11 cellular contexts compared by ENCODE assay signal in the genomic region with DNA sequence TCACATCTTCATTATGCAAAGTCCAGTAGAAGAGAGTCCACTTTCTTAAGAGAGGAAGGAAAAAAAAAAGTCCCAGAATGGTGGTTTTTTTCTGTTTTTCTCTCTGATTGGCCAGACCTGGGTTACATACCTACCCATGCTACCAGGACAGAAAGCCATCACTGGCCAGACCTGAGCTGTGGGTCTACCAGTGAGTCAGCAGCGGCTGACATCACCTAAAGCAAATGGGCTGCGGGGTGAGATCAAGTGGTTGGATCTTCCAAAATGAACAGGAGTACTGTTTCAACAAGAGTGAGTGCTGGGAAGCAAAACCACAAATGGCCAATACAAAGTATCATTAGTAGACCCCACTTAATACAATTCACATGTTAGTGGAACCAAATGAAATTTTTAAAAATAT. TPM values are rescaled to one million over a fixed set of nuclear protein-coding genes. Genes with fewer than 3 reads are reported as not detected.
DNase-seq lines count a peak whose midpoint lies in the region; ATAC-seq and TF ChIP-seq lines count a peak whose summit lies in the region.
"Had no signal": no experiment of that assay in that cellular context is flagged by ENCODE, and none has a peak within 500 bp of the region (broad histone marks: within the 10 kb centered on the region; RNA-seq: fewer than 3 reads in every experiment).

No MANE protein-coding gene starts in this region.

- H3K36me3 ChIP-seq in A673 (ENCODE audit: insufficient read depth, low read length, poor library complexity, severe bottlenecking) (no peaks in the 10 kb centered on the region), HCT116 (ENCODE audit: control insufficient read depth in 1 of 2, insufficient read depth in 2 of 2, low read length in 2 of 2) (no peaks in the 10 kb centered on the region), esophagus squamous epithelium (no peaks in the 10 kb centered on the region)

- POLR2A ChIA-PET in A673 (lab: Charles Lee; ENCODE audit: low non-redundant PET) (no interaction called here), HCT116 (lab: Charles Lee) (no interaction called here)

- TF ChIP-seq POLR2A in HCT116 (IDR thresholded peaks at IDR 0.05; ENCODE audit: borderline replicate concordance, extremely low read depth, insufficient read depth, insufficient read length) (no peak), esophagus squamous epithelium (IDR thresholded peaks at IDR 0.05) (no peak)

- H3K9ac ChIP-seq in HCT116 (ENCODE audit: low read length) = 0 out of 2 replicates have a peak overlapping the region, but pooled peaks have one; percentile 26

- TF ChIP-seq RAD21 in HCT116 (IDR thresholded peaks at IDR 0.05; ENCODE audit: low read depth) = no peak

- peak overlapping the region; percentile 70 for H3K4me3 ChIP-seq in A673 (ENCODE audit: low read depth, low read length, poor library complexity, severe bottlenecking)
- H3K4me3 ChIP-seq in HCT116 (replicated peaks in 1 of 2; ENCODE audit: low read depth in 1 of 2, low read length in 2 of 2) = peak overlapping the region; percentile 55 to 65
- H3K4me3 ChIP-seq in esophagus squamous epithelium = peak overlapping the region in 1 of 4 donors; percentile 48

- H3K4me1 ChIP-seq in A673 (ENCODE audit: insufficient read depth, low read length, poor library complexity, severe bottlenecking) (peaks cover 6% of the 10 kb centered on the region), HCT116 (ENCODE audit: control insufficient read depth in 1 of 2, insufficient read depth in 2 of 2, low read length in 2 of 2) (peaks cover 5 to 12% of the 10 kb centered on the region in 2 experiments), esophagus squamous epithelium (peaks cover 0 to 16% (median 0%) of the 10 kb centered on the region in 3 donors)

- BruUV-seq in A673 (replicated peaks; lab: Mats Ljungman, UMichigan) = no TSS peak
- no TSS peak for BruUV-seq in HCT116 (replicated peaks; lab: Mats Ljungman, UMichigan)

- no peak overlapping the region for H3K27ac ChIP-seq in A673 (ENCODE audit: low read depth, low read length, poor library complexity, severe bottlenecking)
- no peak overlapping the region for H3K27ac ChIP-seq in HCT116 (ENCODE audit: low read depth, low read length)
- no peak overlapping the region for H3K27ac ChIP-seq in esophagus squamous epithelium

- H4K20me1 ChIP-seq in HCT116 (ENCODE audit: insufficient read depth) = no peaks in the 10 kb centered on the region

- intact Hi-C loops in A673 (cut with micrococcal nuclease; ENCODE audit: unreplicated experiment) (loop anchor here (5.0 kb wide), 2 partner anchors 190 to 1850 kb away; no protein-coding TSS in a partner anchor), HCT116 (cut with micrococcal nuclease) (no loop called here), esophagus squamous epithelium (cut with DNase I) (no loop called here)

- H3K9me3 ChIP-seq in A673 (ENCODE audit: low read depth, low read length, poor library complexity, severe bottlenecking) = no peaks in the 10 kb centered on the region
- no peaks in the 10 kb centered on the region for H3K9me3 ChIP-seq in HCT116 (ENCODE audit: control insufficient read depth in 1 of 2, insufficient read depth in 1 of 2, low read depth in 1 of 2, low read length in 2 of 2)
- H3K9me3 ChIP-seq in esophagus squamous epithelium = no peaks in the 10 kb centered on the region

- no peaks in the 10 kb centered on the region for H3K79me2 ChIP-seq in HCT116 (ENCODE audit: insufficient read depth, low read length)

- TF ChIP-seq CTCF in A673 (conservative IDR thresholded peaks at IDR 0.05; ENCODE audit: low read depth, low read length) (no peak), HCT116 (IDR thresholded peaks at IDR 0.05 in 2 of 3, conservative IDR thresholded peaks at IDR 0.05 in 1 of 3; ENCODE audit: borderline replicate concordance in 1 of 3, insufficient read depth in 1 of 3, low read depth in 2 of 3, low read length in 2 of 3) (no peak), esophagus squamous epithelium (IDR thresholded peaks at IDR 0.05) (no peak)

- peak overlapping the region; percentile 95 for H2AFZ ChIP-seq in HCT116 (ENCODE audit: low read depth, low read length, poor library complexity, severe bottlenecking)

- no peak for DNase-seq in A673 (ENCODE audit: low spot score)
- peak; percentile 29 for DNase-seq in HCT116 (ENCODE audit: low read depth, low spot score)
- DNase-seq in T1000 (lab: John Stamatoyannopoulos, UW) = peak; percentile 9
- DNase-seq in iris pigment epithelial cell (ENCODE audit: low read depth) = peak; percentile 23
- DNase-seq in esophagus squamous epithelium (lab: John Stamatoyannopoulos, UW) = no peak
- no peak for DNase-seq in NCI-H1417 (lab: John Stamatoyannopoulos, UW)
- DNase-seq: activated CD4-positive, CD25-positive, alpha-beta regulatory T cell treated with anti-CD3 and anti-CD28 coated beads, Interleukin-2, amount 50 U/mL, for 72 hours; stimulated activated naive CD4-positive, alpha-beta T cell treated with Interleukin-2 at 50 U/mL for 16 hours had no signal

- CTCF ChIA-PET in A673 (lab: Charles Lee) (no interaction called here), HCT116 (lab: Charles Lee) (interaction anchor here (1.4 to 2.5 kb wide), 2 partner anchors 898 to 1852 kb away, joined by 7 to 12 read pairs; no protein-coding TSS in a partner anchor)

- H3K4me2 ChIP-seq in HCT116 (ENCODE audit: low read length) = peak overlapping the region; percentile 91

- no peaks in the 10 kb centered on the region for H3K9me2 ChIP-seq in HCT116 (ENCODE audit: insufficient read depth)

- WGBS in esophagus squamous epithelium, 2 donors = 71 to 74% methylated on average over 2 of the region's 2 CpGs

- ATAC-seq in HCT116 (peak; percentile 57), HG03354 (IDR thresholded peaks at IDR 0.05; ENCODE audit: poor library complexity, severe bottlenecking, unreplicated experiment) (no peak)
- ATAC-seq in activated CD4-positive, CD25-positive, alpha-beta regulatory T cell treated with anti-CD3 and anti-CD28 coated beads, Interleukin-2, amount 50 U/mL, for 24 hours = no peak

- H3K27me3 ChIP-seq in A673 (replicated peaks; ENCODE audit: insufficient read depth, low read depth, low read length, poor library complexity) (no peaks in the 10 kb centered on the region), HCT116 (ENCODE audit: insufficient read depth, low read length) (no peaks in the 10 kb centered on the region), esophagus squamous epithelium (peaks cover 0 to 57% (median 0%) of the 10 kb centered on the region in 4 donors)

- RAD21 ChIA-PET in HCT116 (lab: Charles Lee; ENCODE audit: low non-redundant PET in 1 of 2, low total read pairs in 2 of 2, uncharacterized antibody in 2 of 2, unreplicated experiment in 2 of 2) = no interaction called here

TF ChIP-seq in HCT116, 20 proteins besides CTCF, POLR2A, EP300 and RAD21:
- TF ChIP-seq ZFX (IDR thresholded peaks at IDR 0.05) (no peak), SIN3A (IDR thresholded peaks at IDR 0.05; ENCODE audit: low read depth) (no peak), CEBPB (IDR thresholded peaks at IDR 0.05; ENCODE audit: low read depth) (no peak)
- TF ChIP-seq, protein P1, sequence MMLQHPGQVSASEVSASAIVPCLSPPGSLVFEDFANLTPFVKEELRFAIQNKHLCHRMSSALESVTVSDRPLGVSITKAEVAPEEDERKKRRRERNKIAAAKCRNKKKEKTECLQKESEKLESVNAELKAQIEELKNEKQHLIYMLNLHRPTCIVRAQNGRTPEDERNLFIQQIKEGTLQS (IDR thresholded peaks at IDR 0.05) = no peak
- TF ChIP-seq, protein P2, sequence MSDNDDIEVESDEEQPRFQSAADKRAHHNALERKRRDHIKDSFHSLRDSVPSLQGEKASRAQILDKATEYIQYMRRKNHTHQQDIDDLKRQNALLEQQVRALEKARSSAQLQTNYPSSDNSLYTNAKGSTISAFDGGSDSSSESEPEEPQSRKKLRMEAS (IDR thresholded peaks at IDR 0.05) = no peak
TF ChIP-seq in HCT116: peak in this region for 0.

RNA-seq across cellular contexts. Expression of a gene that starts 1.6 kb away (rescaled TPM):
- total RNA-seq in A673 (2021) (2.6 and 3.0 TPM in 2 replicates), HCT116 (2021; ENCODE audit: unreplicated experiment) (not detected), esophagus squamous epithelium (under 1 TPM in 1 of 4 donors, not detected in 3; 0.19 TPM)
- 0.03 TPM in 1 of 2 replicates, not detected in the other for polyA plus RNA-seq in HCT116 (2012)
- total RNA-seq: natural killer cell treated with Interleukin-12 subunit alpha and Interleukin-12 subunit beta and Interleukin-15 and Interleukin-18, amount 100 ng/mL, for 72 hours had no signal

Comparison
In these comparisons a context has a peak if more than half of its experiments do, and no peak if none do; other contexts are left out.
1. DNase-seq: peak in HCT116 (single experiment), T1000 (single experiment) and iris pigment epithelial cell (single experiment); none in A673 (single experiment), esophagus squamous epithelium (single experiment) and NCI-H1417 (0 of 3).